In the genomic region with DNA sequence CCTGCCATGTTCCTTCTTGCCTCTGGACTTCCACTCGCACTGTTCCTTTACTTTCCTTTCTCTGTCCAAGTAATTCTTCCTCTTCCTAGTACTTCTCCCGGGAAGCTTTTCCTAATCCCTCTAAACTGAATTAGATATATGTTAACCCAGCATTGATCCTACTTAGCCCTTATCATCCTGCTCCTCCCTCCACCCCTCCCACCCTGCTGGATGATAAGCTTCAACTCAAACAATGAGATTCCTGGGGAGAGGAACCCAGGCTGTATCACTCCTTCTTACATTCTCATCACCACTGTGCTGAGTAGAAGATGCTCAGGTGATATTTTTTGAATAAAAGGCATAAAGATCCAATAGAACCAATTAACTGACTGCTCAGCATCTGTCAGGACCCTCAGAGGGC, we compare ENCODE assay signal across 19 cellular contexts. TPM values are rescaled to one million over a fixed set of nuclear protein-coding genes. Genes with fewer than 3 reads are reported as not detected.
DNase-seq lines count a peak whose midpoint lies in the region; ATAC-seq and FAIRE-seq lines count a peak whose summit lies in the region.
"Had no signal": no experiment of that assay in that cellular context is flagged by ENCODE, and none has a peak within 500 bp of the region (broad histone marks: within the 10 kb centered on the region; RNA-seq: fewer than 3 reads in every experiment).

No MANE protein-coding gene starts in this region.

- peaks cover 34% of the 10 kb centered on the region in 2 donors for H3K36me3 Mint-ChIP-seq in activated naive CD4-positive, alpha-beta T cell treated with anti-CD3 and anti-CD28 coated beads, Interleukin-2, amount 50 U/mL, for 72 hours

- H3K4me3 ChIP-seq in small intestine (ENCODE audit: low read depth in 1 of 2, low read length in 2 of 2), result no peak overlapping the region
- H3K4me3 ChIP-seq: A549, BLaER1, GM23248, K562, SK-N-MC had no signal

- H3K27ac Mint-ChIP-seq in activated naive CD4-positive, alpha-beta T cell treated with anti-CD3 and anti-CD28 coated beads, Interleukin-2, amount 50 U/mL, for 72 hours, result peak overlapping the region; percentile 40 to 77
- H3K27ac Mint-ChIP-seq: CD8-positive, alpha-beta T cell had no signal

- ATAC-seq in activated naive CD4-positive, alpha-beta T cell treated with anti-CD3 and anti-CD28 coated beads, Interleukin-2, amount 50 U/mL, for 72 hours, result no peak
- ATAC-seq in HG02970 (IDR thresholded peaks at IDR 0.05; ENCODE audit: low FRiP score, unreplicated experiment), result no peak
- ATAC-seq: A549; CD8-positive, alpha-beta T cell; K562 had no signal

- FAIRE-seq in small intestine (lab: Jason Lieb, UNC), result no peak
- FAIRE-seq: A549, K562, RCC 7860 had no signal

- peaks cover 12 to 13% of the 10 kb centered on the region in 2 donors for H3K36me3 ChIP-seq in small intestine (ENCODE audit: control insufficient read depth in 2 of 2, insufficient read depth in 2 of 2, low read length in 2 of 2)

- DNase-seq in activated naive CD4-positive, alpha-beta T cell treated with anti-CD3 and anti-CD28 coated beads, Interleukin-2, amount 50 U/mL, for 72 hours (ENCODE audit: low spot score in 2 of 2), result no peak
- no peak for DNase-seq in activated naive CD4-positive, alpha-beta T cell (lab: John Stamatoyannopoulos, UW)
- DNase-seq in NCI-H82 treated with DMSO at 0.1 percent for 48 hours (lab: John Stamatoyannopoulos, UW; ENCODE audit: unreplicated experiment) (peak; percentile 88), epithelial cell of prostate (ENCODE audit: low read depth, low spot score) (no peak), small intestine (peak; percentile 22), 8988T (no peak), DMS53 (lab: John Stamatoyannopoulos, UW) (no peak)
- DNase-seq: CD8-positive, alpha-beta T cell; GF-D8; GM23248; HCEC 1CT; NCI-H1694 treated with DMSO at 0.1 percent for 48 hours; SHP77 had no signal

- peaks cover 0 to 2% of the 10 kb centered on the region in 2 donors for H3K4me1 ChIP-seq in small intestine (ENCODE audit: control insufficient read depth in 2 of 2, insufficient read depth in 1 of 2, low read depth in 1 of 2, low read length in 1 of 2)
- H3K4me1 ChIP-seq: BLaER1 had no signal

- H3K27ac ChIP-seq in epithelial cell of prostate, result peak overlapping the region; percentile 89
- no peak overlapping the region for H3K27ac ChIP-seq in small intestine (ENCODE audit: low read depth in 1 of 2, low read length in 1 of 2)
- H3K27ac ChIP-seq: BLaER1, GM23248, SK-N-MC had no signal

- no peaks in the 10 kb centered on the region for H3K9me3 ChIP-seq in small intestine (ENCODE audit: control insufficient read depth, low read depth)
- H3K9me3 ChIP-seq: A549, BLaER1 had no signal

- no peaks in the 10 kb centered on the region for H3K9me3 Mint-ChIP-seq in activated naive CD4-positive, alpha-beta T cell treated with anti-CD3 and anti-CD28 coated beads, Interleukin-2, amount 50 U/mL, for 72 hours
- H3K9me3 Mint-ChIP-seq: CD8-positive, alpha-beta T cell had no signal

- no peaks in the 10 kb centered on the region for H3K27me3 ChIP-seq in small intestine (ENCODE audit: control insufficient read depth in 2 of 2, insufficient read depth in 2 of 2, low read length in 2 of 2)
- H3K27me3 ChIP-seq: BLaER1 had no signal

- WGBS in small intestine, 3 donors, result 57 to 78% (median 63%) methylated on average over 2 of the region's 2 CpGs

RNA-seq across cellular contexts. Expression of a gene that starts 45.7 kb away (rescaled TPM):
- total RNA-seq in activated naive CD4-positive, alpha-beta T cell treated with anti-CD3 and anti-CD28 coated beads, Interleukin-2, amount 50 U/mL, for 72 hours, result 100 to 1,000 TPM in 1 of 2 donors, 10 to 100 TPM in 1; 85.9 to 128 TPM
- polyA plus RNA-seq in small intestine, result 10 to 100 TPM; 15.7 to 20.1 (median 17.7) TPM

Comparison
In these comparisons a context has a peak if more than half of its experiments do, and no peak if none do; other contexts are left out.
1. DNase-seq: peak in NCI-H82 treated with DMSO at 0.1 percent for 48 hours (single experiment) and small intestine (single experiment); none in activated naive CD4-positive, alpha-beta T cell treated with anti-CD3 and anti-CD28 coated beads, Interleukin-2, amount 50 U/mL, for 72 hours (0 of 2), activated naive CD4-positive, alpha-beta T cell (0 of 4), epithelial cell of prostate (single experiment), 8988T (single experiment) and DMS53 (single experiment).